8 cellular contexts compared by ENCODE assay signal in genomic region chr17:18681767-18682571, GRCh38. TPM values are rescaled to one million over a fixed set of nuclear protein-coding genes. Genes with fewer than 3 reads are reported as not detected.
DNase-seq lines count a peak whose midpoint lies in the region; ATAC-seq and TF ChIP-seq lines count a peak whose summit lies in the region.
"Not testable (repeated sequence)": the region's sequence is repeated elsewhere in the genome, so short reads cannot be mapped to it uniquely, and the experiment has no call there.

TSS of gene FOXO3B (minus strand) at chr17:18682314. CDS start at chr17:18681651, 663 bp downstream.

- H3K27ac ChIP-seq in DND-41 (ENCODE audit: low read length) = peak within 1 kb of the TSS; percentile 86
- not testable (repeated sequence) for H3K27ac ChIP-seq in GM23338 (ENCODE audit: low read depth)
- H3K27ac ChIP-seq in KOPT-K1 (ENCODE audit: low read depth, low read length, poor library complexity, severe bottlenecking) = peak within 1 kb of the TSS; percentile 47

- H3F3A ChIP-seq in GM23338 (replicated peaks; ENCODE audit: low read depth) = not testable (repeated sequence)

- not testable (repeated sequence) for H3K4me1 Mint-ChIP-seq in GM23338
- H3K4me1 Mint-ChIP-seq in naive B cell = peaks cover 3 to 10% (median 7%) of the 10 kb centered on the region in 3 donors

- H3K4me1 ChIP-seq in DND-41 (ENCODE audit: insufficient read depth, low read length) = peaks cover 15% of the 10 kb centered on the region
- H3K4me1 ChIP-seq in GM23338 (ENCODE audit: insufficient read depth) = not testable (repeated sequence)

- not testable (repeated sequence) for H3K79me2 ChIP-seq in DND-41 (ENCODE audit: insufficient read depth, low read length); GM23338 (replicated peaks; ENCODE audit: insufficient read depth)

- peaks cover 22% of the 10 kb centered on the region for H3K36me3 ChIP-seq in DND-41 (ENCODE audit: insufficient read depth, low read length)
- H3K36me3 ChIP-seq in GM23338 (ENCODE audit: insufficient read depth); KOPT-K1 (ENCODE audit: insufficient read depth, low read length): not testable (repeated sequence)

- peak within 1 kb of the TSS; percentile 79 for H3K9ac ChIP-seq in DND-41 (ENCODE audit: low read depth, low read length)

- DNase-seq in DND-41 (peak; percentile 95), GM23338 (ENCODE audit: low spot score) (peak; percentile 88), RPMI8226 (peak; percentile 63), fibroblast of peridontal ligament (ENCODE audit: extremely low read depth) (peak; percentile 90), naive B cell (peak; percentile 34)
- DNase-seq in activated T-helper 9 cell treated with anti-CD3 and anti-CD28 coated beads, Interleukin-2, amount 50 U/mL, for 16 hours (ENCODE audit: low read depth) = peak; percentile 73
- DNase-seq in stimulated activated CD8-positive, alpha-beta memory T cell treated with anti-CD3 and anti-CD28 coated beads, Interleukin-7, amount 100 ng/mL, for 1 hour (ENCODE audit: low read depth in 2 of 2) = peak; percentile 17 to 53

- H3K27me3 ChIP-seq in DND-41 (ENCODE audit: insufficient read depth, low read length, poor library complexity); GM23338 (ENCODE audit: insufficient read depth): not testable (repeated sequence)

- H3K4me2 ChIP-seq in DND-41 (ENCODE audit: insufficient read depth, low read length) = peak within 1 kb of the TSS; percentile 60
- H3K4me2 ChIP-seq in GM23338 = peak within 1 kb of the TSS; percentile 71

- ATAC-seq in DND-41 (ENCODE audit: insufficient read depth, low read depth) = peak; percentile 98
- peak; percentile 92 for ATAC-seq in GM23338
- peak; percentile 88 to 91 for ATAC-seq in naive B cell (ENCODE audit: low read depth in 2 of 2)

- H2AFZ ChIP-seq in DND-41 (ENCODE audit: low read depth, low read length) = peak within 1 kb of the TSS; percentile 90
- H2AFZ ChIP-seq in GM23338 = not testable (repeated sequence)

- H3K27me3 Mint-ChIP-seq in GM23338 (ENCODE audit: insufficient read depth, low read depth, poor library complexity); naive B cell: not testable (repeated sequence)

- peaks cover 28% of the 10 kb centered on the region for H3K36me3 Mint-ChIP-seq in GM23338 (ENCODE audit: low read depth)
- H3K36me3 Mint-ChIP-seq in naive B cell = not testable (repeated sequence)

- peak within 1 kb of the TSS; percentile 40; the same call in 1 of the 2 replicates for H3K27ac Mint-ChIP-seq in GM23338
- peak within 1 kb of the TSS in 5 of 6 donors; percentile 47 to 91 (median 85) for H3K27ac Mint-ChIP-seq in naive B cell

- not testable (repeated sequence) for H3K9me2 ChIP-seq in GM23338 (ENCODE audit: insufficient read depth)

- peak within 1 kb of the TSS; percentile 46 to 72; a peak in 3 of 4 replicates for H3K4me3 ChIP-seq in DND-41 (ENCODE audit: low read depth in 1 of 2, low read length in 2 of 2)
- H3K4me3 ChIP-seq in GM23338 = peak within 1 kb of the TSS; percentile 64

- H3K4me3 Mint-ChIP-seq in GM23338 (peak within 1 kb of the TSS; percentile 81), naive B cell (peak within 1 kb of the TSS; percentile 86 to 97 (median 93))

- H3K9me3 ChIP-seq in DND-41 (ENCODE audit: insufficient read depth, low read length, severe bottlenecking); KOPT-K1 (ENCODE audit: insufficient read depth, low read length, poor library complexity, severe bottlenecking): not testable (repeated sequence)

- H4K20me1 ChIP-seq in DND-41 (ENCODE audit: insufficient read depth, low read length); GM23338 (replicated peaks; ENCODE audit: insufficient read depth): not testable (repeated sequence)

- not testable (repeated sequence) for TF ChIP-seq CTCF in DND-41 (IDR thresholded peaks at IDR 0.05; ENCODE audit: borderline replicate concordance, extremely low read depth, low read length, poor library complexity, severe bottlenecking); GM23338 (conservative IDR thresholded peaks at IDR 0.05; ENCODE audit: low read depth in 2 of 2)

- H3K9me3 Mint-ChIP-seq in GM23338, naive B cell: not testable (repeated sequence)

TF ChIP-seq in GM23338, 12 proteins besides CTCF, POLR2A, EP300 and RAD21:
- peak; percentile 48 for TF ChIP-seq POLR2AphosphoS5 (IDR thresholded peaks at IDR 0.05; ENCODE audit: low read depth)
- peak; percentile 51; the same call in 1 of the 2 replicates for TF ChIP-seq ETS1 (IDR thresholded peaks at IDR 0.05)

RNA-seq across cellular contexts. Expression of gene FOXO3B, which starts in this region (rescaled TPM):
- total RNA-seq in GM23338 (2014; rRNA removed; shearing (Covaris generic)) = 21.1 and 22.3 TPM in 2 replicates
- 2.3 and 2.7 TPM in 2 replicates for polyA plus RNA-seq in GM23338 (2016; fragmentation: Nextera tagmentation; extraction: Ambion mirVana)
- 1 to 10 TPM in 5 of 6 donors, under 1 TPM in 1; 0.64 to 3.6 (median 2.2) TPM for polyA plus RNA-seq in naive B cell (ENCODE audit: low read depth in 6 of 6)

Comparison
In these comparisons a context has a peak if more than half of its experiments do, and no peak if none do; other contexts are left out.
1. DNase-seq: peak in every context shown above with its lines; median percentile 95 in DND-41; 90 in fibroblast of peridontal ligament; 88 in GM23338; 73 in activated T-helper 9 cell treated with anti-CD3 and anti-CD28 coated beads, Interleukin-2, amount 50 U/mL, for 16 hours; 63 in RPMI8226; 35 in stimulated activated CD8-positive, alpha-beta memory T cell treated with anti-CD3 and anti-CD28 coated beads, Interleukin-7, amount 100 ng/mL, for 1 hour; 34 in naive B cell.